In genomic region chr17:43365356-43365755, GRCh38 we compare ENCODE assay signal across 1 cellular context.
TF ChIP-seq lines count a peak whose summit lies in the region.

No MANE protein-coding gene starts in this region.

TF ChIP-seq in WTC11, 78 proteins besides CTCF, POLR2A, EP300 and RAD21 (continued from another document):
- no peak for TF ChIP-seq FOXP4 (CRISPR knock-in tag; IDR thresholded peaks at IDR 0.05)
- no peak for TF ChIP-seq CBFB (CRISPR knock-in tag; IDR thresholded peaks at IDR 0.05; ENCODE audit: low read depth)
- no peak for TF ChIP-seq ATF1 (CRISPR knock-in tag; IDR thresholded peaks at IDR 0.05)
